In the genomic region with DNA sequence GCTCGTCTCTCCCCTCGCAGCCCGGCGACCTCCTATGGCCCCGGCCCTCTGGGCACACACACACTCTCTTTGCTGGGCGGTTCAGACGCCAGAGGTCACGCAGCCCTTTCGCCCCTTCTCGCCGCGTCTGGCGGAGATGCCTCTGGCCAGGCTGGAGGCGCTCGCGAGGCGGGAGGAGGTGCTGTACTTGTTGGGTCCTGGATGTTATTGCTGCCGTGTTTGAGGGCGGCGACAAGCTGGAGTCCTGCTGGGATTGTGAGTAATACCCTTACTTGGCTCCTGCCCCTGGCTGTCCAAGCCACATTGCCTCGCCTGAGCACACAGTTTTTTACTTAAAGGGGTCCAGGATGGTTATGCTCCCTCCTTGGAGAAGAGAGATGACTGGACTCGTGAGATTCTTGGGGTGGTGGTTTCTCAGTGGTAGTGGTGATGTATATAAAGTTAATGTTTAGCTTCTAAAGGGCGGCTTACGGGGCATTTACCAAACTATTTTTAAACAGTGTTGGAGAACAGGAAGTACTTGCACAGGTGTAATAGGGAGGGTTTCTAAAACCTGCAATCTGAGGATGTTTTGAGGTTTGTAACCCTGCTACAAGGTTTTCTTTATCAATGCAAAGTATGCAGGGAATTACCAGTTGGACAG, we compare ENCODE assay signal across 8 cellular contexts. TPM values are rescaled to one million over a fixed set of nuclear protein-coding genes. Genes with fewer than 3 reads are reported as not detected.
DNase-seq lines count a peak whose midpoint lies in the region; ATAC-seq, FAIRE-seq and TF ChIP-seq lines count a peak whose summit lies in the region.

No MANE protein-coding gene starts in this region.

- peak; percentile 58 for FAIRE-seq in HTR-8/SVneo (lab: Jason Lieb, UNC)

- peaks cover 52% of the 10 kb centered on the region for H3K79me2 ChIP-seq in PC-9 (ENCODE audit: low read depth)

- CTCF ChIA-PET in Calu3 (lab: Charles Lee) (interaction anchor here (0.9 to 2.1 kb wide), 3 partner anchors 110 to 130 kb away, joined by 5 to 14 read pairs (median 11); no protein-coding TSS in a partner anchor), PC-9 (lab: Charles Lee) (no interaction called here)
- CTCF ChIA-PET in naive thymus-derived CD4-positive, alpha-beta T cell (lab: Charles Lee): interaction anchor here (0.8 to 1.3 kb wide), 3 partner anchors 86 to 173 kb away, joined by 3 read pairs; no protein-coding TSS in a partner anchor

- H3K27ac ChIP-seq in PC-9: peak overlapping the region; percentile 86
- H3K27ac ChIP-seq in naive thymus-derived CD4-positive, alpha-beta T cell (ENCODE audit: low read depth, low read length): peak overlapping the region; percentile 77

- no peaks in the 10 kb centered on the region for H3K36me3 ChIP-seq in PC-9 (ENCODE audit: low read depth)
- H3K36me3 ChIP-seq in naive thymus-derived CD4-positive, alpha-beta T cell (ENCODE audit: control insufficient read depth in 2 of 3, insufficient read depth in 3 of 3, low read length in 3 of 3): peaks cover 0 to 6% (median 5%) of the 10 kb centered on the region in 3 experiments

- H3F3A ChIP-seq in PC-9 (ENCODE audit: insufficient read depth, low read depth): peaks cover 20% of the 10 kb centered on the region

- H3K9me2 ChIP-seq in PC-9 (ENCODE audit: insufficient read depth): no peaks in the 10 kb centered on the region

- H3K27ac Mint-ChIP-seq in Calu3 (ENCODE audit: unreplicated experiment): peak overlapping the region; percentile 100
- H3K27ac Mint-ChIP-seq in naive thymus-derived CD4-positive, alpha-beta T cell: peak overlapping the region; percentile 92 to 100 (median 96)

- H3K4me1 ChIP-seq in PC-9 (replicated peaks; ENCODE audit: insufficient read depth): peaks cover 40% of the 10 kb centered on the region
- H3K4me1 ChIP-seq in naive thymus-derived CD4-positive, alpha-beta T cell (ENCODE audit: control insufficient read depth in 2 of 2, insufficient read depth in 2 of 2, low read length in 2 of 2): peaks cover 0 to 10% of the 10 kb centered on the region in 2 donors

- BruUV-seq in Calu3 (replicated peaks; lab: Mats Ljungman, UMichigan): TSS peak; percentile 28
- BruUV-seq in PC-9 (replicated peaks; lab: Mats Ljungman, UMichigan): TSS peak; percentile 65

- POLR2A ChIA-PET in PC-9 (lab: Charles Lee; ENCODE audit: unreplicated experiment): interaction anchor here (1.0 to 1.3 kb wide), 2 partner anchors 110 to 187 kb away, joined by 12 to 17 read pairs; no protein-coding TSS in a partner anchor
- POLR2A ChIA-PET in naive thymus-derived CD4-positive, alpha-beta T cell (lab: Charles Lee): interaction anchor here (0.5 to 4.0 kb wide), 17 partner anchors 8 to 415 kb away, joined by 3 to 28 read pairs (median 3); a partner anchor contains a TSS

- TF ChIP-seq CTCF in Calu3 (IDR thresholded peaks at IDR 0.05; ENCODE audit: unreplicated experiment) (no peak), PC-9 (conservative IDR thresholded peaks at IDR 0.05) (no peak; the same call in 1 of the 2 replicates), fibroblast of mammary gland (conservative IDR thresholded peaks at IDR 0.05; ENCODE audit: control insufficient read depth, insufficient read depth, low read depth, low read length) (peak; percentile 34)

- H3K4me3 Mint-ChIP-seq in Calu3 (ENCODE audit: low read depth, unreplicated experiment): peak overlapping the region; percentile 100
- H3K4me3 Mint-ChIP-seq in naive thymus-derived CD4-positive, alpha-beta T cell: peak overlapping the region; percentile 89 to 100 (median 94)

- H3K9me3 Mint-ChIP-seq in Calu3 (ENCODE audit: low read depth, unreplicated experiment): no peaks in the 10 kb centered on the region
- peaks cover 0 to 3% (median 0%) of the 10 kb centered on the region in 11 donors for H3K9me3 Mint-ChIP-seq in naive thymus-derived CD4-positive, alpha-beta T cell

- intact Hi-C loops in Calu3 (cut with micrococcal nuclease; ENCODE audit: unreplicated experiment) (loop anchor here (2.0 to 10.0 kb wide), 4 partner anchors 72 to 171 kb away; no protein-coding TSS in a partner anchor), PC-9 (cut with micrococcal nuclease; ENCODE audit: unreplicated experiment) (loop anchor here (1.0 kb wide), 2 partner anchors 110 to 171 kb away; no protein-coding TSS in a partner anchor)
- intact Hi-C loops in naive thymus-derived CD4-positive, alpha-beta T cell (cut with micrococcal nuclease): loop anchor here (1.0 to 10.0 kb wide), 19 partner anchors 23 to 934 kb away; a partner anchor contains a TSS

- H3K27me3 Mint-ChIP-seq in Calu3 (ENCODE audit: unreplicated experiment): no peaks in the 10 kb centered on the region
- peaks cover 0 to 4% (median 0%) of the 10 kb centered on the region in 5 donors for H3K27me3 Mint-ChIP-seq in naive thymus-derived CD4-positive, alpha-beta T cell

- DNase-seq in Calu3 (peak; percentile 74), HTR-8/SVneo (ENCODE audit: insufficient read length, low spot score) (peak; percentile 71), PC-9 (peak; percentile 80 to 81), fibroblast of mammary gland (ENCODE audit: low read depth) (peak; percentile 95)
- DNase-seq in activated T-helper 1 cell treated with anti-CD3 and anti-CD28 coated beads, Interleukin-2, amount 50 U/mL, for 16 hours (ENCODE audit: low read depth in 1 of 2, low spot score in 1 of 2): peak; percentile 26 to 46
- DNase-seq in naive thymus-derived CD4-positive, alpha-beta T cell: peak in 4 of 9 donors; percentile 42 to 69 (median 46)
- peak in 5 of 6 experiments; percentile 22 to 74 (median 44) for DNase-seq in stimulated activated naive CD4-positive, alpha-beta T cell (lab: John Stamatoyannopoulos, UW)

- peaks cover 70% of the 10 kb centered on the region for H3K36me3 Mint-ChIP-seq in Calu3 (ENCODE audit: insufficient read depth, unreplicated experiment)
- peaks cover 4 to 13% (median 11%) of the 10 kb centered on the region in 5 donors for H3K36me3 Mint-ChIP-seq in naive thymus-derived CD4-positive, alpha-beta T cell

- ATAC-seq in GM21423 (IDR thresholded peaks at IDR 0.05; ENCODE audit: unreplicated experiment): peak; percentile 46
- ATAC-seq in naive thymus-derived CD4-positive, alpha-beta T cell: peak; percentile 44

- H3K9me3 ChIP-seq in PC-9 (ENCODE audit: insufficient read depth, low read depth): no peaks in the 10 kb centered on the region; the same call in 1 of the 2 replicates
- no peaks in the 10 kb centered on the region for H3K9me3 ChIP-seq in naive thymus-derived CD4-positive, alpha-beta T cell (ENCODE audit: control insufficient read depth in 2 of 3, low read length in 3 of 3)

- H3K4me1 Mint-ChIP-seq in Calu3 (ENCODE audit: low read depth, unreplicated experiment): peaks cover 41% of the 10 kb centered on the region
- peaks cover 31 to 69% (median 46%) of the 10 kb centered on the region in 7 donors for H3K4me1 Mint-ChIP-seq in naive thymus-derived CD4-positive, alpha-beta T cell

- H3K27me3 ChIP-seq in PC-9 (ENCODE audit: insufficient read depth, low read depth): no peaks in the 10 kb centered on the region
- no peaks in the 10 kb centered on the region for H3K27me3 ChIP-seq in naive thymus-derived CD4-positive, alpha-beta T cell (ENCODE audit: control insufficient read depth in 2 of 2, insufficient read depth in 2 of 2, low read length in 2 of 2)

- no peaks in the 10 kb centered on the region for H4K20me1 ChIP-seq in PC-9 (ENCODE audit: insufficient read depth)

- peak overlapping the region; percentile 88 for H3K4me2 ChIP-seq in PC-9

- peak overlapping the region; percentile 92 for H3K4me3 ChIP-seq in PC-9
- peak overlapping the region; percentile 85 for H3K4me3 ChIP-seq in fibroblast of mammary gland (ENCODE audit: control insufficient read depth, low read depth, low read length)
- H3K4me3 ChIP-seq in naive thymus-derived CD4-positive, alpha-beta T cell (ENCODE audit: low read length): peak overlapping the region; percentile 91

- peak overlapping the region; percentile 89 for H2AFZ ChIP-seq in PC-9

RNA-seq across cellular contexts. Expression of a gene that starts 0.6 kb away (rescaled TPM):
- total RNA-seq in Calu3 (2022) (29.2 and 31.0 TPM in 2 replicates), PC-9 (2021) (14.6 and 19.3 TPM in 2 replicates)
- 10 to 100 TPM in 4 of 5 experiments, 1 to 10 TPM in 1; 7.3 to 29.8 (median 21.2) TPM for total RNA-seq in naive thymus-derived CD4-positive, alpha-beta T cell
- polyA plus RNA-seq in naive thymus-derived CD4-positive, alpha-beta T cell: 10 to 100 TPM; 10.3 to 23.2 TPM
